Comparison of ENCODE assay signal across 19 cellular contexts in genomic region chr12:3213768-3214167, GRCh38.
"Had no signal": no experiment of that assay in that cellular context is flagged by ENCODE, and none has a peak within 500 bp of the region (broad histone marks: within the 10 kb centered on the region; RNA-seq: fewer than 3 reads in every experiment).

No MANE protein-coding gene starts in this region.

- H3K36me3 Mint-ChIP-seq: activated naive CD4-positive, alpha-beta T cell treated with anti-CD3 and anti-CD28 coated beads, Interleukin-2, amount 50 U/mL, for 72 hours; immature natural killer cell had no signal

- H3K4me1 ChIP-seq: colonic mucosa had no signal

- H3K27me3 Mint-ChIP-seq: activated T-cell treated with anti-CD3 and anti-CD28 coated beads, Interleukin-2, amount 50 U/mL, for 24 hours had no signal

- H3K36me3 ChIP-seq: brain microvascular endothelial cell, colonic mucosa, spleen, thyroid gland had no signal

- H3K27ac ChIP-seq: brain microvascular endothelial cell, colonic mucosa, epithelial cell of prostate, gastroesophageal sphincter, spleen had no signal

- H3K4me2 ChIP-seq: SK-N-SH had no signal

- H3K9ac ChIP-seq: SK-N-SH had no signal

- H3K4me1 Mint-ChIP-seq: activated T-helper 17 cell treated with anti-CD3 and anti-CD28 coated beads, Interleukin-2, amount 50 U/mL, for 72 hours; immature natural killer cell had no signal

- H3K4me3 Mint-ChIP-seq: activated T-cell treated with anti-CD3 and anti-CD28 coated beads, Interleukin-2, amount 50 U/mL, for 24 hours; activated T-helper 17 cell treated with anti-CD3 and anti-CD28 coated beads, Interleukin-2, amount 50 U/mL, for 72 hours; immature natural killer cell; neural crest cell had no signal

- H3K9me3 Mint-ChIP-seq: activated naive CD4-positive, alpha-beta T cell treated with anti-CD3 and anti-CD28 coated beads, Interleukin-2, amount 50 U/mL, for 72 hours; activated T-cell treated with anti-CD3 and anti-CD28 coated beads, Interleukin-2, amount 50 U/mL, for 24 hours; activated T-helper 17 cell treated with anti-CD3 and anti-CD28 coated beads, Interleukin-2, amount 50 U/mL, for 72 hours; immature natural killer cell; neural crest cell had no signal

- H3K9me3 ChIP-seq: colonic mucosa, gastroesophageal sphincter, SK-N-SH, spleen, thyroid gland had no signal

- H3K27ac Mint-ChIP-seq: activated T-cell treated with anti-CD3 and anti-CD28 coated beads, Interleukin-2, amount 50 U/mL, for 24 hours; activated T-helper 17 cell treated with anti-CD3 and anti-CD28 coated beads, Interleukin-2, amount 50 U/mL, for 72 hours; immature natural killer cell had no signal

- H3K27me3 ChIP-seq: brain microvascular endothelial cell, colonic mucosa, gastroesophageal sphincter, spleen, thyroid gland had no signal

- H3K4me3 ChIP-seq: colonic mucosa, gastroesophageal sphincter, spleen, thyroid gland had no signal

- DNase-seq: activated CD4-positive, alpha-beta T cell treated with anti-CD3 and anti-CD28 coated beads for 1 hour; activated CD8-positive, alpha-beta memory T cell treated with anti-CD3 and anti-CD28 coated beads for 24 hours; activated CD8-positive, alpha-beta memory T cell treated with anti-CD3 and anti-CD28 coated beads, Interleukin-2, amount 50 U/mL, for 4 hours; activated T-cell treated with anti-CD3 and anti-CD28 coated beads, Interleukin-2, amount 50 U/mL, for 24 hours; aorta; brain microvascular endothelial cell; colonic mucosa; immature natural killer cell; mesenchymal stem cell; SK-N-SH; spleen; stimulated activated CD4-positive, alpha-beta T cell treated with anti-CD3 and anti-CD28 coated beads, Interleukin-4, amount 100 ng/mL, for 4 hours; stimulated activated naive CD8-positive, alpha-beta T cell treated with anti-CD3 and anti-CD28 coated beads, Interleukin-15, Interleukin-2, amounts not matched to agents 100 U/mL and 50 U/mL, for 24 hours had no signal
